In the genomic region with DNA sequence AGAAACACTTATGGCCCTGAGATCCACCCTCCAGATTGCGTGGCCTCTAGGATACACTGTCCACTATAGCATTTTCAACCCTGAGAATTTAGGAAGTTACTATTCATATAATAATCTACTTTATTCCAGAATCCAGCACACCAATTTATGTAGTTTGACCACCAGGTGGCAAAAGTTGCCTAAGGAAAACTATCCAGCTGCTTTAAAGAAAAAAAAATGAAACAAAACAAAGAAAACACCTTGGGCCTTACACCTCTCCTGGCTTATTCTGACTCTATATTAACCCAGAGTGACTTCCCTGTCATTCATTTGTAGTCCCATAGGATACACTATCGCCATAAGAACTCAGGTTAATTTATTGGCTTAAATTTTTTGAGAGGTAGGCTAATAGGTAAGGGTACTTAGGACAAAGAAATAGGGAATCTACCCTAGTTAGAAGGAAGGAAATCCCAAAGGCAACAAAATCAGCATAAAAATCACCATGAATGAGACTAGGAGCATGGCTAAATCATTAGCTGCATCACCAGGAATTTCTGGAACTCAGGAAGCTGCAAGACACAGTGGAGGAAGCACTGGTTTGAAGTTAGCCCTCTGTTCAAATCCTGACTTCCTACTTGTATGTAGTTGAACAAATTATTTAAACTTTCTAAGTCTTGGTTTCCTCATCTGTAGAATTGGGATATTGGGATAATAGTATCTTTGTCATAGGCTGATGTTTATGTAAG, we compare ENCODE assay signal across 8 cellular contexts.
DNase-seq lines count a peak whose midpoint lies in the region; ATAC-seq and TF ChIP-seq lines count a peak whose summit lies in the region.

No MANE protein-coding gene starts in this region.

- TF ChIP-seq CTCF in Calu3 (IDR thresholded peaks at IDR 0.05; ENCODE audit: unreplicated experiment) = no peak
- TF ChIP-seq CTCF in LNCAP (IDR thresholded peaks at IDR 0.05) = peak; percentile 74
- peak in 4 of 6 experiments; percentile 7 to 49 (median 35) for TF ChIP-seq CTCF in adrenal gland (IDR thresholded peaks at IDR 0.05)
- peak; percentile 52 for TF ChIP-seq CTCF in liver (IDR thresholded peaks at IDR 0.05; ENCODE audit: low read depth, low read length, missing input control)

- peaks cover 0 to 4% (median 0%) of the 10 kb centered on the region in 3 donors for H3K9me3 ChIP-seq in adrenal gland (replicated peaks in 1 of 3)
- no peaks in the 10 kb centered on the region for H3K9me3 ChIP-seq in liver (ENCODE audit: control insufficient read depth in 4 of 4, low read length in 3 of 4)
- no peaks in the 10 kb centered on the region for H3K9me3 ChIP-seq in aorta (ENCODE audit: control insufficient read depth, low read length)

- intact Hi-C loops in Calu3 (cut with micrococcal nuclease; ENCODE audit: unreplicated experiment) = loop anchor here (1.0 to 10.0 kb wide), 6 partner anchors 40 to 1290 kb away; partner anchors contain the start of gene HAO2
- intact Hi-C loops in adrenal gland (cut with DNase I) = no loop called here
- intact Hi-C loops in aorta (cut with DNase I) = no loop called here

- CTCF ChIA-PET in Calu3 (lab: Charles Lee) = interaction anchor here (0.6 kb wide), 1 partner anchor 979 kb away, joined by 6 read pairs; no protein-coding TSS in a partner anchor

- TF ChIP-seq POLR2A in adrenal gland (IDR thresholded peaks at IDR 0.05) = no peak

- H3K4me1 ChIP-seq in adrenal gland (replicated peaks in 1 of 2) = no peaks in the 10 kb centered on the region
- H3K4me1 ChIP-seq in liver (ENCODE audit: control insufficient read depth in 4 of 4, insufficient read depth in 4 of 4, low read length in 3 of 4) = no peaks in the 10 kb centered on the region
- no peaks in the 10 kb centered on the region for H3K4me1 ChIP-seq in aorta (ENCODE audit: control insufficient read depth in 1 of 2, insufficient read depth in 2 of 2, low read length in 2 of 2)

- H3K36me3 ChIP-seq in adrenal gland (replicated peaks in 1 of 2) (no peaks in the 10 kb centered on the region), liver (ENCODE audit: control insufficient read depth in 4 of 4, insufficient read depth in 3 of 4, low read depth in 1 of 4, low read length in 3 of 4) (no peaks in the 10 kb centered on the region), aorta (ENCODE audit: control insufficient read depth in 1 of 2, insufficient read depth in 2 of 2, low read length in 1 of 2) (no peaks in the 10 kb centered on the region)

- H3K27me3 ChIP-seq in adrenal gland (no peaks in the 10 kb centered on the region), liver (ENCODE audit: control insufficient read depth in 4 of 4, insufficient read depth in 4 of 4, low read length in 3 of 4) (no peaks in the 10 kb centered on the region), aorta (ENCODE audit: control insufficient read depth in 1 of 2, insufficient read depth in 2 of 2, low read length in 1 of 2) (peaks cover 0 to 2% of the 10 kb centered on the region in 2 donors)

- H3K4me3 Mint-ChIP-seq in Calu3 (ENCODE audit: low read depth, unreplicated experiment) = no peak overlapping the region

- no peak overlapping the region for H3K27ac Mint-ChIP-seq in Calu3 (ENCODE audit: unreplicated experiment)

- H3K36me3 Mint-ChIP-seq in Calu3 (ENCODE audit: insufficient read depth, unreplicated experiment) = no peaks in the 10 kb centered on the region

- DNase-seq in Calu3 (peak; percentile 24), adrenal gland (peak in 2 of 7 donors; percentile 7 to 11), aorta (no peak)

- ATAC-seq in HG02763 (IDR thresholded peaks at IDR 0.05; ENCODE audit: unreplicated experiment) (no peak), HG03108 (IDR thresholded peaks at IDR 0.05; ENCODE audit: unreplicated experiment) (no peak), aorta (ENCODE audit: low FRiP score) (no peak), HG03135 (IDR thresholded peaks at IDR 0.05; ENCODE audit: unreplicated experiment) (no peak)

- no peaks in the 10 kb centered on the region for H3K27me3 Mint-ChIP-seq in Calu3 (ENCODE audit: unreplicated experiment)

- no peaks in the 10 kb centered on the region for H3K9me3 Mint-ChIP-seq in Calu3 (ENCODE audit: low read depth, unreplicated experiment)

- H3K27ac ChIP-seq in adrenal gland (no peak overlapping the region), liver (ENCODE audit: low read depth in 1 of 2, low read length in 2 of 2) (no peak overlapping the region), aorta (ENCODE audit: low read depth in 1 of 2, low read length in 2 of 2) (no peak overlapping the region)

- no TSS peak for BruUV-seq in Calu3 (replicated peaks; lab: Mats Ljungman, UMichigan)

- H3K4me3 ChIP-seq in adrenal gland (no peak overlapping the region), liver (ENCODE audit: low read depth in 1 of 3, low read length in 3 of 3) (no peak overlapping the region), aorta (ENCODE audit: low read length in 2 of 2) (no peak overlapping the region)

- 68 to 80% (median 72%) methylated on average over 2 of the region's 2 CpGs for WGBS in adrenal gland, 4 donors
- 48% methylated on average over 2 of the region's 2 CpGs for WGBS in liver
- WGBS in aorta, 2 donors = 64 to 65% methylated on average over 2 of the region's 2 CpGs

- peaks cover 5% of the 10 kb centered on the region for H3K4me1 Mint-ChIP-seq in Calu3 (ENCODE audit: low read depth, unreplicated experiment)

- peak; percentile 83 to 84 for TF ChIP-seq RAD21 in liver (IDR thresholded peaks at IDR 0.05)

- H3K9ac ChIP-seq in liver (ENCODE audit: low read depth in 1 of 2, low read length in 2 of 2) = no peak overlapping the region

TF ChIP-seq in liver, 16 proteins besides CTCF, POLR2A, EP300 and RAD21:
- TF ChIP-seq NR2F2 (IDR thresholded peaks at IDR 0.05) = no peak
- no peak for TF ChIP-seq ATF3 (IDR thresholded peaks at IDR 0.05)
- no peak for TF ChIP-seq EGR1 (IDR thresholded peaks at IDR 0.05; ENCODE audit: low read depth in 2 of 2)
- TF ChIP-seq HNF4A (conservative IDR thresholded peaks at IDR 0.05) = no peak
- TF ChIP-seq, protein P1, sequence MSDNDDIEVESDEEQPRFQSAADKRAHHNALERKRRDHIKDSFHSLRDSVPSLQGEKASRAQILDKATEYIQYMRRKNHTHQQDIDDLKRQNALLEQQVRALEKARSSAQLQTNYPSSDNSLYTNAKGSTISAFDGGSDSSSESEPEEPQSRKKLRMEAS (IDR thresholded peaks at IDR 0.05) = no peak
- TF ChIP-seq, protein P2, sequence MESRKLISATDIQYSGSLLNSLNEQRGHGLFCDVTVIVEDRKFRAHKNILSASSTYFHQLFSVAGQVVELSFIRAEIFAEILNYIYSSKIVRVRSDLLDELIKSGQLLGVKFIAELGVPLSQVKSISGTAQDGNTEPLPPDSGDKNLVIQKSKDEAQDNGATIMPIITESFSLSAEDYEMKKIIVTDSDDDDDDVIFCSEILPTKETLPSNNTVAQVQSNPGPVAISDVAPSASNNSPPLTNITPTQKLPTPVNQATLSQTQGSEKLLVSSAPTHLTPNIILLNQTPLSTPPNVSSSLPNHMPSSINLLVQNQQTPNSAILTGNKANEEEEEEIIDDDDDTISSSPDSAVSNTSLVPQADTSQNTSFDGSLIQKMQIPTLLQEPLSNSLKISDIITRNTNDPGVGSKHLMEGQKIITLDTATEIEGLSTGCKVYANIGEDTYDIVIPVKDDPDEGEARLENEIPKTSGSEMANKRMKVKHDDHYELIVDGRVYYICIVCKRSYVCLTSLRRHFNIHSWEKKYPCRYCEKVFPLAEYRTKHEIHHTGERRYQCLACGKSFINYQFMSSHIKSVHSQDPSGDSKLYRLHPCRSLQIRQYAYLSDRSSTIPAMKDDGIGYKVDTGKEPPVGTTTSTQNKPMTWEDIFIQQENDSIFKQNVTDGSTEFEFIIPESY (IDR thresholded peaks at IDR 0.05) = no peak
- TF ChIP-seq FOXA2 (IDR thresholded peaks at IDR 0.05) = no peak
- TF ChIP-seq RXRA (IDR thresholded peaks at IDR 0.05) = no peak
- TF ChIP-seq GABPA (IDR thresholded peaks at IDR 0.05 in 1 of 2, conservative IDR thresholded peaks at IDR 0.05 in 1 of 2) = no peak
- TF ChIP-seq JUND (IDR thresholded peaks at IDR 0.05) = no peak
- no peak for TF ChIP-seq SP1 (IDR thresholded peaks at IDR 0.05)
- no peak for TF ChIP-seq HNF4G (IDR thresholded peaks at IDR 0.05)
- TF ChIP-seq YY1 (IDR thresholded peaks at IDR 0.05) = no peak
- no peak for TF ChIP-seq FOXA1 (IDR thresholded peaks at IDR 0.05)
- TF ChIP-seq REST (IDR thresholded peaks at IDR 0.05) = no peak
- TF ChIP-seq TAF1 (conservative IDR thresholded peaks at IDR 0.05) = no peak
